Comparison of ENCODE assay signal across 20 cellular contexts in genomic region chr1:17355898-17356297, GRCh38. TPM values are rescaled to one million over a fixed set of nuclear protein-coding genes. Genes with fewer than 3 reads are reported as not detected.
DNase-seq lines count a peak whose midpoint lies in the region; ATAC-seq and TF ChIP-seq lines count a peak whose summit lies in the region.
"Had no signal": no experiment of that assay in that cellular context is flagged by ENCODE, and none has a peak within 500 bp of the region (broad histone marks: within the 10 kb centered on the region; RNA-seq: fewer than 3 reads in every experiment).

No MANE protein-coding gene starts in this region.

- intact Hi-C loops in activated CD4-positive, alpha-beta memory T cell treated with anti-CD3 and anti-CD28 coated beads for 36 hours (cut with micrococcal nuclease), result no loop called here

- no peaks in the 10 kb centered on the region for H3K36me3 ChIP-seq in upper lobe of left lung
- H3K36me3 ChIP-seq: heart left ventricle, stomach had no signal

- no peaks in the 10 kb centered on the region for H3K4me1 Mint-ChIP-seq in activated CD4-positive, alpha-beta memory T cell treated with anti-CD3 and anti-CD28 coated beads for 36 hours (ENCODE audit: low read depth)
- H3K4me1 Mint-ChIP-seq in activated CD4-positive, alpha-beta memory T cell treated with anti-CD3 and anti-CD28 coated beads, Interleukin-2, amount 10 ng/mL, durations not matched to agents 7 days and 5 days, result no peaks in the 10 kb centered on the region
- H3K4me1 Mint-ChIP-seq in stimulated activated effector memory CD8-positive, alpha-beta T cell treated with anti-CD3 and anti-CD28 coated beads, Interleukin-12 subunit alpha, Interleukin-12 subunit beta, amount 100 ng/mL, for 72 hours, result peaks cover 7% of the 10 kb centered on the region

- H3K4me1 ChIP-seq in upper lobe of left lung, result no peaks in the 10 kb centered on the region
- H3K4me1 ChIP-seq: heart left ventricle, stomach had no signal

- H3K9me3 Mint-ChIP-seq in activated CD4-positive, alpha-beta memory T cell treated with anti-CD3 and anti-CD28 coated beads for 36 hours, result no peaks in the 10 kb centered on the region
- H3K9me3 Mint-ChIP-seq in activated CD4-positive, alpha-beta memory T cell treated with anti-CD3 and anti-CD28 coated beads, Interleukin-2, amount 10 ng/mL, durations not matched to agents 7 days and 5 days, result no peaks in the 10 kb centered on the region
- H3K9me3 Mint-ChIP-seq in stimulated activated effector memory CD8-positive, alpha-beta T cell treated with anti-CD3 and anti-CD28 coated beads, Interleukin-12 subunit alpha, Interleukin-12 subunit beta, amount 100 ng/mL, for 72 hours, result no peaks in the 10 kb centered on the region

- peak; percentile 10 for DNase-seq in activated CD4-positive, alpha-beta memory T cell treated with anti-CD3 and anti-CD28 coated beads for 36 hours
- DNase-seq in activated CD4-positive, alpha-beta memory T cell treated with anti-CD3 and anti-CD28 coated beads, Interleukin-2, amount 10 ng/mL, durations not matched to agents 7 days and 5 days, result no peak
- peak in 2 of 3 experiments; percentile 2 to 9 for DNase-seq in activated CD8-positive, alpha-beta memory T cell treated with anti-CD3 and anti-CD28 coated beads for 48 hours (ENCODE audit: low read depth in 2 of 3, low spot score in 2 of 3)
- peak; percentile 11 for DNase-seq in effector CD8-positive, alpha-beta T cell (lab: John Stamatoyannopoulos, UW)
- no peak for DNase-seq in stimulated activated effector memory CD8-positive, alpha-beta T cell treated with anti-CD3 and anti-CD28 coated beads, Interleukin-12 subunit alpha, Interleukin-12 subunit beta, amount 100 ng/mL, for 72 hours (ENCODE audit: low spot score in 2 of 2)
- DNase-seq in SHP77 treated with DMSO at 0.1 percent for 48 hours (lab: John Stamatoyannopoulos, UW) (no peak), upper lobe of left lung (no peak), AG08395 (ENCODE audit: low spot score) (no peak)
- DNase-seq: aorta, cortex of kidney, GDM1, heart left ventricle, kidney glomerular epithelial cell, mucosa of descending colon, NCI-H2171, stomach had no signal

- TF ChIP-seq EP300 in upper lobe of left lung (IDR thresholded peaks at IDR 0.05), result no peak

- 48 to 50% methylated on average over 1 to 6 of the region's 6 CpGs for whole genome bisulfite sequencing in upper lobe of left lung, 2 donors

- TF ChIP-seq CTCF in upper lobe of left lung (IDR thresholded peaks at IDR 0.05), result no peak

- H3K36me3 Mint-ChIP-seq in activated CD4-positive, alpha-beta memory T cell treated with anti-CD3 and anti-CD28 coated beads for 36 hours, result no peaks in the 10 kb centered on the region
- no peaks in the 10 kb centered on the region for H3K36me3 Mint-ChIP-seq in activated CD4-positive, alpha-beta memory T cell treated with anti-CD3 and anti-CD28 coated beads, Interleukin-2, amount 10 ng/mL, durations not matched to agents 7 days and 5 days (ENCODE audit: low read depth)
- H3K36me3 Mint-ChIP-seq in stimulated activated effector memory CD8-positive, alpha-beta T cell treated with anti-CD3 and anti-CD28 coated beads, Interleukin-12 subunit alpha, Interleukin-12 subunit beta, amount 100 ng/mL, for 72 hours, result no peaks in the 10 kb centered on the region

- no peak overlapping the region for H3K27ac Mint-ChIP-seq in activated CD4-positive, alpha-beta memory T cell treated with anti-CD3 and anti-CD28 coated beads for 36 hours
- H3K27ac Mint-ChIP-seq in activated CD4-positive, alpha-beta memory T cell treated with anti-CD3 and anti-CD28 coated beads, Interleukin-2, amount 10 ng/mL, durations not matched to agents 7 days and 5 days, result no peak overlapping the region
- no peak overlapping the region for H3K27ac Mint-ChIP-seq in stimulated activated effector memory CD8-positive, alpha-beta T cell treated with anti-CD3 and anti-CD28 coated beads, Interleukin-12 subunit alpha, Interleukin-12 subunit beta, amount 100 ng/mL, for 72 hours

- CTCF ChIA-PET in activated CD4-positive, alpha-beta memory T cell treated with anti-CD3 and anti-CD28 coated beads for 36 hours (lab: Charles Lee), result interaction anchor here (0.6 to 0.7 kb wide), 2 partner anchors 46 to 1491 kb away, joined by 3 to 4 read pairs; no protein-coding TSS in a partner anchor
- CTCF ChIA-PET in activated CD4-positive, alpha-beta memory T cell treated with anti-CD3 and anti-CD28 coated beads, Interleukin-2, amount 10 ng/mL, durations not matched to agents 7 days and 5 days (lab: Charles Lee), result no interaction called here

- H3K27me3 Mint-ChIP-seq in activated CD4-positive, alpha-beta memory T cell treated with anti-CD3 and anti-CD28 coated beads for 36 hours, result peaks cover 2% of the 10 kb centered on the region
- H3K27me3 Mint-ChIP-seq in activated CD4-positive, alpha-beta memory T cell treated with anti-CD3 and anti-CD28 coated beads, Interleukin-2, amount 10 ng/mL, durations not matched to agents 7 days and 5 days, result peaks cover 1% of the 10 kb centered on the region

- ATAC-seq in stimulated activated effector memory CD8-positive, alpha-beta T cell treated with anti-CD3 and anti-CD28 coated beads, Interleukin-12 subunit alpha, Interleukin-12 subunit beta, amount 100 ng/mL, for 72 hours, result peak; percentile 43
- no peak for ATAC-seq in upper lobe of left lung (ENCODE audit: low FRiP score in 2 of 2)
- ATAC-seq: heart left ventricle, mucosa of descending colon had no signal

- H3K27ac ChIP-seq in upper lobe of left lung, result no peak overlapping the region
- H3K27ac ChIP-seq: heart left ventricle, stomach had no signal

- H3K9me3 ChIP-seq in upper lobe of left lung, result no peaks in the 10 kb centered on the region
- H3K9me3 ChIP-seq: heart left ventricle, mucosa of descending colon, stomach had no signal

- no peaks in the 10 kb centered on the region for H3K27me3 ChIP-seq in upper lobe of left lung

- POLR2A ChIA-PET in activated CD4-positive, alpha-beta memory T cell treated with anti-CD3 and anti-CD28 coated beads for 36 hours (lab: Charles Lee), result no interaction called here
- POLR2A ChIA-PET in activated CD4-positive, alpha-beta memory T cell treated with anti-CD3 and anti-CD28 coated beads, Interleukin-2, amount 10 ng/mL, durations not matched to agents 7 days and 5 days (lab: Charles Lee), result no interaction called here

- H3K4me3 ChIP-seq in upper lobe of left lung, result no peak overlapping the region
- H3K4me3 ChIP-seq: heart left ventricle, mucosa of descending colon, stomach had no signal

- no peak for TF ChIP-seq POLR2A in upper lobe of left lung (IDR thresholded peaks at IDR 0.05)

- no peak overlapping the region for H3K4me3 Mint-ChIP-seq in activated CD4-positive, alpha-beta memory T cell treated with anti-CD3 and anti-CD28 coated beads for 36 hours
- no peak overlapping the region for H3K4me3 Mint-ChIP-seq in activated CD4-positive, alpha-beta memory T cell treated with anti-CD3 and anti-CD28 coated beads, Interleukin-2, amount 10 ng/mL, durations not matched to agents 7 days and 5 days
- peak overlapping the region; percentile 14 for H3K4me3 Mint-ChIP-seq in stimulated activated effector memory CD8-positive, alpha-beta T cell treated with anti-CD3 and anti-CD28 coated beads, Interleukin-12 subunit alpha, Interleukin-12 subunit beta, amount 100 ng/mL, for 72 hours

RNA-seq across cellular contexts. Expression of gene PADI6, which starts 16.1 kb away (rescaled TPM):
- total RNA-seq in activated CD4-positive, alpha-beta memory T cell treated with anti-CD3 and anti-CD28 coated beads for 36 hours, result not detected
- under 1 TPM; 0.23 to 0.30 TPM for total RNA-seq in activated CD4-positive, alpha-beta memory T cell treated with anti-CD3 and anti-CD28 coated beads, Interleukin-2, amount 10 ng/mL, durations not matched to agents 7 days and 5 days
- total RNA-seq in upper lobe of left lung, result not detected
- total RNA-seq: A673; aorta; heart left ventricle; HT1080; mucosa of descending colon; progenitor cell of endocrine pancreas; stomach; T-helper 2 cell treated with Interferon-gamma antibody and Interleukin-4, amounts not matched to agents 100 ng/mL and 5 ng/mL, for 36 hours had no signal

RNA-seq across cellular contexts. Expression of gene PADI4, which starts 47.9 kb away (rescaled TPM):
- under 1 TPM; 0.12 to 0.24 TPM for total RNA-seq in activated CD4-positive, alpha-beta memory T cell treated with anti-CD3 and anti-CD28 coated beads for 36 hours
- total RNA-seq in activated CD4-positive, alpha-beta memory T cell treated with anti-CD3 and anti-CD28 coated beads, Interleukin-2, amount 10 ng/mL, durations not matched to agents 7 days and 5 days, result not detected
- total RNA-seq in upper lobe of left lung, result 10 to 100 TPM in 1 of 6 donors, 1 to 10 TPM in 5; 2.7 to 32.3 (median 9.0) TPM
- total RNA-seq: A673; progenitor cell of endocrine pancreas; T-helper 2 cell treated with Interferon-gamma antibody and Interleukin-4, amounts not matched to agents 100 ng/mL and 5 ng/mL, for 36 hours had no signal

Comparison
In these comparisons a context has a peak if more than half of its experiments do, and no peak if none do; other contexts are left out.
1. DNase-seq: peak in activated CD4-positive, alpha-beta memory T cell treated with anti-CD3 and anti-CD28 coated beads for 36 hours (single experiment), activated CD8-positive, alpha-beta memory T cell treated with anti-CD3 and anti-CD28 coated beads for 48 hours (2 of 3) and effector CD8-positive, alpha-beta T cell (single experiment); none in activated CD4-positive, alpha-beta memory T cell treated with anti-CD3 and anti-CD28 coated beads, Interleukin-2, amount 10 ng/mL, durations not matched to agents 7 days and 5 days (single experiment), stimulated activated effector memory CD8-positive, alpha-beta T cell treated with anti-CD3 and anti-CD28 coated beads, Interleukin-12 subunit alpha, Interleukin-12 subunit beta, amount 100 ng/mL, for 72 hours (0 of 2), SHP77 treated with DMSO at 0.1 percent for 48 hours (single experiment), upper lobe of left lung (0 of 2) and AG08395 (single experiment).